ENCODE assay signal across 7 cellular contexts in genomic region chr15:58363075-58363474, GRCh38.
DNase-seq lines count a peak whose midpoint lies in the region; ATAC-seq lines count a peak whose summit lies in the region.
"Not testable (repeated sequence)": the region's sequence is repeated elsewhere in the genome, so short reads cannot be mapped to it uniquely, and the experiment has no call there.

No MANE protein-coding gene starts in this region.

- peak; percentile 22 for DNase-seq in HT-29 (ENCODE audit: low spot score)
- peak; percentile 25 for DNase-seq in UCSD-AML1 (lab: John Stamatoyannopoulos, UW; ENCODE audit: unreplicated experiment)
- peak; percentile 30 for DNase-seq in activated CD8-positive, alpha-beta T cell treated with anti-CD3 and anti-CD28 coated beads, Interleukin-2, amount 10 ng/mL, durations not matched to agents 7 days and 5 days
- peak; percentile 51 for DNase-seq in Right ventricle myocardium superior
- peak; percentile 44 for DNase-seq in left ventricle myocardium superior
- not testable (repeated sequence) for DNase-seq in mesenchymal stem cell

- not testable (repeated sequence) for H3K9me3 Mint-ChIP-seq in activated CD8-positive, alpha-beta T cell treated with anti-CD3 and anti-CD28 coated beads, Interleukin-2, amount 10 ng/mL, durations not matched to agents 7 days and 5 days (ENCODE audit: insufficient read depth)

- peaks cover 14% of the 10 kb centered on the region for H3K36me3 Mint-ChIP-seq in activated CD8-positive, alpha-beta T cell treated with anti-CD3 and anti-CD28 coated beads, Interleukin-2, amount 10 ng/mL, durations not matched to agents 7 days and 5 days (ENCODE audit: low read depth)

- peak overlapping the region; percentile 61 for H4K8ac ChIP-seq in mesenchymal stem cell (ENCODE audit: low read length)

- H2BK5ac ChIP-seq in mesenchymal stem cell (ENCODE audit: low read depth, low read length, poor library complexity, severe bottlenecking): not testable (repeated sequence)

- H3K9ac ChIP-seq in BLaER1 treated with 17β-estradiol and CSF1 and Interleukin-3, amounts not matched to agents 10 nM and 100 nM: peak overlapping the region in 8 of 11 experiments; percentile 26 to 63 (median 44); a peak in 13 of 22 replicates
- H3K9ac ChIP-seq in mesenchymal stem cell (ENCODE audit: low read length): not testable (repeated sequence)

- H3K4me1 Mint-ChIP-seq in activated CD8-positive, alpha-beta T cell treated with anti-CD3 and anti-CD28 coated beads, Interleukin-2, amount 10 ng/mL, durations not matched to agents 7 days and 5 days (ENCODE audit: low read depth): peaks cover 38% of the 10 kb centered on the region

- peak overlapping the region; percentile 61 to 92 (median 82) for H3K4me2 ChIP-seq in BLaER1 treated with 17β-estradiol and CSF1 and Interleukin-3, amounts not matched to agents 10 nM and 100 nM
- H3K4me2 ChIP-seq in mesenchymal stem cell (ENCODE audit: low read length, poor library complexity, severe bottlenecking): not testable (repeated sequence)

- H4K20me1 ChIP-seq in BLaER1 treated with 17β-estradiol and CSF1 and Interleukin-3, amounts not matched to agents 10 nM and 100 nM: not testable (repeated sequence)

- not testable (repeated sequence) for H3K23ac ChIP-seq in mesenchymal stem cell (ENCODE audit: low read length in 2 of 2)

- H3K27me3 ChIP-seq in BLaER1 treated with 17β-estradiol and CSF1 and Interleukin-3, amounts not matched to agents 10 nM and 100 nM: not testable (repeated sequence)
- H3K27me3 ChIP-seq in mesenchymal stem cell (ENCODE audit: control insufficient read depth in 1 of 2, insufficient read depth in 1 of 2, low read length in 2 of 2): peaks cover 0 to 23% of the 10 kb centered on the region in 2 experiments

- not testable (repeated sequence) for H4K91ac ChIP-seq in mesenchymal stem cell (ENCODE audit: low read length)

- peak overlapping the region; percentile 39 for H2BK15ac ChIP-seq in mesenchymal stem cell (ENCODE audit: low read depth, poor library complexity, severe bottlenecking)

- POLR2A ChIA-PET in activated CD8-positive, alpha-beta T cell treated with anti-CD3 and anti-CD28 coated beads, Interleukin-2, amount 10 ng/mL, durations not matched to agents 7 days and 5 days (lab: Charles Lee): not testable (repeated sequence)

- WGBS in mesenchymal stem cell: 89% methylated on average over 8 of the region's 8 CpGs

- H3K27me3 Mint-ChIP-seq in activated CD8-positive, alpha-beta T cell treated with anti-CD3 and anti-CD28 coated beads, Interleukin-2, amount 10 ng/mL, durations not matched to agents 7 days and 5 days (ENCODE audit: low read depth): peaks cover 11% of the 10 kb centered on the region

- H3K4me3 ChIP-seq in BLaER1 treated with 17β-estradiol and CSF1 and Interleukin-3, amounts not matched to agents 10 nM and 100 nM: peak overlapping the region in 4 of 10 experiments; percentile 12 to 51 (median 24); a peak in 7 of 20 replicates
- H3K4me3 ChIP-seq in mesenchymal stem cell (ENCODE audit: insufficient read depth in 1 of 2, low read depth in 1 of 2, low read length in 2 of 2): not testable (repeated sequence)

- H3K79me1 ChIP-seq in mesenchymal stem cell (replicated peaks; ENCODE audit: low read length, poor library complexity, severe bottlenecking): not testable (repeated sequence)

- peak overlapping the region; percentile 21 to 66 for H2BK12ac ChIP-seq in mesenchymal stem cell (ENCODE audit: low read length in 2 of 2)

- H3K4me1 ChIP-seq in BLaER1 treated with 17β-estradiol and CSF1 and Interleukin-3, amounts not matched to agents 10 nM and 100 nM: peaks cover 25 to 59% (median 50%) of the 10 kb centered on the region in 10 experiments
- H3K4me1 ChIP-seq in mesenchymal stem cell (ENCODE audit: control insufficient read depth, insufficient read depth, low read depth, low read length): not testable (repeated sequence)

- H3K14ac ChIP-seq in mesenchymal stem cell (ENCODE audit: low read length in 2 of 2): peak overlapping the region in 1 of 2 experiments; percentile 37

- H3K4ac ChIP-seq in mesenchymal stem cell (ENCODE audit: low read depth in 1 of 2, low read length in 2 of 2): peak overlapping the region; percentile 46 to 67

- not testable (repeated sequence) for H3K36me3 ChIP-seq in BLaER1 treated with 17β-estradiol and CSF1 and Interleukin-3, amounts not matched to agents 10 nM and 100 nM; mesenchymal stem cell (ENCODE audit: control insufficient read depth in 1 of 2, insufficient read depth in 2 of 2, low read depth in 1 of 2, low read length in 2 of 2)

- ATAC-seq in activated CD8-positive, alpha-beta T cell treated with anti-CD3 and anti-CD28 coated beads, Interleukin-2, amount 10 ng/mL, durations not matched to agents 7 days and 5 days; Right ventricle myocardium superior (ENCODE audit: poor library complexity); left ventricle myocardium superior: not testable (repeated sequence)

- H3K27ac ChIP-seq in BLaER1 treated with 17β-estradiol and CSF1 and Interleukin-3, amounts not matched to agents 10 nM and 100 nM: peak overlapping the region in 9 of 11 experiments; percentile 13 to 75 (median 58); a peak in 15 of 22 replicates
- H3K27ac ChIP-seq in mesenchymal stem cell (ENCODE audit: low read length, poor library complexity, severe bottlenecking): not testable (repeated sequence)

- not testable (repeated sequence) for H2AK5ac ChIP-seq in mesenchymal stem cell (ENCODE audit: low read length, severe bottlenecking)

- CTCF ChIA-PET in activated CD8-positive, alpha-beta T cell treated with anti-CD3 and anti-CD28 coated beads, Interleukin-2, amount 10 ng/mL, durations not matched to agents 7 days and 5 days (lab: Charles Lee): not testable (repeated sequence)

- H3K27ac Mint-ChIP-seq in activated CD8-positive, alpha-beta T cell treated with anti-CD3 and anti-CD28 coated beads, Interleukin-2, amount 10 ng/mL, durations not matched to agents 7 days and 5 days: not testable (repeated sequence)

- H2AFZ ChIP-seq in mesenchymal stem cell (ENCODE audit: low read depth, low read length): not testable (repeated sequence)

- not testable (repeated sequence) for H3K4me3 Mint-ChIP-seq in activated CD8-positive, alpha-beta T cell treated with anti-CD3 and anti-CD28 coated beads, Interleukin-2, amount 10 ng/mL, durations not matched to agents 7 days and 5 days

- peaks cover 16 to 66% (median 30%) of the 10 kb centered on the region in 11 experiments for H3K9me3 ChIP-seq in BLaER1 treated with 17β-estradiol and CSF1 and Interleukin-3, amounts not matched to agents 10 nM and 100 nM (replicated peaks in 1 of 11)
- peaks cover 11% of the 10 kb centered on the region for H3K9me3 ChIP-seq in mesenchymal stem cell (ENCODE audit: control insufficient read depth, low read length)

- H2BK120ac ChIP-seq in mesenchymal stem cell (ENCODE audit: low read depth, low read length): not testable (repeated sequence)

- peak overlapping the region in 1 of 2 experiments; percentile 70 for H3K18ac ChIP-seq in mesenchymal stem cell (ENCODE audit: low read depth in 1 of 2, low read length in 2 of 2)

- intact Hi-C loops in Right ventricle myocardium superior (cut with DNase I); left ventricle myocardium superior (cut with micrococcal nuclease): not testable (repeated sequence)
